10 cellular contexts compared by ENCODE assay signal in the genomic region with DNA sequence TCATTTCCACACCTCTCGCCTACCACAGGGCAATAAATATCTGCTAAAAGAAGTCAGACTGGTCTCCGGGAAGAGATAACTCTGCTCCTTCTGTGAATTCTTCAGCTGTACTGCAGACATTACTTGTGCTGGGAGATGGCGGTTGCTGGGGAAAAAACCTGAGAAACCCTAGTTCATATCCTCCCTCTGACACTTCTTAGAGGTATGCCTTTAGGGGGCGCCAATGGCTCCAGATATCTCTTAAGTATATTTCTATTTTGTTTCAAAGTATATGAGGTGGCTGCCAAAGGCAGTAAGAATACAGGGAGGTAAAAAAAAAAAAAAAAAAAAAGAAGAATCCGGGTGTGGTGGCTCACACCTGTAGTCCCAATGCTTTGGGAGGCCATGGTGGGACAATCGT.
DNase-seq lines count a peak whose midpoint lies in the region; ATAC-seq and TF ChIP-seq lines count a peak whose summit lies in the region.
"Had no signal": no experiment of that assay in that cellular context is flagged by ENCODE, and none has a peak within 500 bp of the region (broad histone marks: within the 10 kb centered on the region; RNA-seq: fewer than 3 reads in every experiment).

No MANE protein-coding gene starts in this region.

- H3K4me1 Mint-ChIP-seq in WTC11 = peaks cover 5% of the 10 kb centered on the region
- H3K4me1 Mint-ChIP-seq: mesothelial cell of epicardium had no signal

- no peak overlapping the region for H3K4me3 Mint-ChIP-seq in WTC11
- H3K4me3 Mint-ChIP-seq: mesothelial cell of epicardium had no signal

- H3K9me3 Mint-ChIP-seq in WTC11 = no peaks in the 10 kb centered on the region
- H3K9me3 Mint-ChIP-seq: mesothelial cell of epicardium had no signal

- ATAC-seq in HCT116 = peak; percentile 69
- peak; percentile 60 for ATAC-seq in WTC11
- ATAC-seq in GM21390 (IDR thresholded peaks at IDR 0.05; ENCODE audit: unreplicated experiment) = no peak
- no peak for ATAC-seq in esophagus mucosa
- ATAC-seq in HG02870 (IDR thresholded peaks at IDR 0.05; ENCODE audit: unreplicated experiment) = no peak

- H3K27ac Mint-ChIP-seq in WTC11 = 0 out of 2 replicates have a peak overlapping the region, but pooled peaks have one; percentile 50
- H3K27ac Mint-ChIP-seq: mesothelial cell of epicardium had no signal

- RAD21 ChIA-PET in HCT116 (lab: Charles Lee; ENCODE audit: low non-redundant PET in 1 of 2, low total read pairs in 2 of 2, uncharacterized antibody in 2 of 2, unreplicated experiment in 2 of 2) = no interaction called here

- no peaks in the 10 kb centered on the region for H3K27me3 ChIP-seq in HCT116 (ENCODE audit: insufficient read depth, low read length)
- H3K27me3 ChIP-seq: BLaER1 had no signal

- no peaks in the 10 kb centered on the region for H3K9me2 ChIP-seq in HCT116 (ENCODE audit: insufficient read depth)

- H3K36me3 ChIP-seq in HCT116 (ENCODE audit: control insufficient read depth in 1 of 2, insufficient read depth in 2 of 2, low read length in 2 of 2) = no peaks in the 10 kb centered on the region

- no peaks in the 10 kb centered on the region for H3K9me3 ChIP-seq in HCT116 (ENCODE audit: control insufficient read depth in 1 of 2, insufficient read depth in 1 of 2, low read depth in 1 of 2, low read length in 2 of 2)
- H3K9me3 ChIP-seq: BLaER1 had no signal

- no peaks in the 10 kb centered on the region for H3K4me1 ChIP-seq in HCT116 (ENCODE audit: control insufficient read depth in 1 of 2, insufficient read depth in 2 of 2, low read length in 2 of 2)

- TF ChIP-seq CTCF in HCT116 (IDR thresholded peaks at IDR 0.05 in 2 of 3, conservative IDR thresholded peaks at IDR 0.05 in 1 of 3; ENCODE audit: borderline replicate concordance in 1 of 3, insufficient read depth in 1 of 3, low read depth in 2 of 3, low read length in 2 of 3) (peak in 2 of 3 experiments; percentile 46 to 51; a peak in 4 of 6 replicates), WTC11 (IDR thresholded peaks at IDR 0.05) (no peak)

- DNase-seq in NCI-H82 (lab: John Stamatoyannopoulos, UW) (peak; percentile 46), NCI-H82 treated with DMSO at 0.1 percent for 48 hours (lab: John Stamatoyannopoulos, UW; ENCODE audit: unreplicated experiment) (no peak), HCT116 (ENCODE audit: low read depth, low spot score) (peak; percentile 28), WTC11 (ENCODE audit: low spot score) (peak; percentile 36), lung microvascular endothelial cell (ENCODE audit: low read depth in 2 of 2) (peak; percentile 48 to 80)

- POLR2A ChIA-PET in HCT116 (lab: Charles Lee) (no interaction called here), WTC11 (lab: Charles Lee) (no interaction called here)

- H3K27me3 Mint-ChIP-seq in WTC11 (ENCODE audit: low read depth) = no peaks in the 10 kb centered on the region

- no peaks in the 10 kb centered on the region for H4K20me1 ChIP-seq in HCT116 (ENCODE audit: insufficient read depth)
- H4K20me1 ChIP-seq: BLaER1 had no signal

- no peak for TF ChIP-seq POLR2A in HCT116 (IDR thresholded peaks at IDR 0.05; ENCODE audit: borderline replicate concordance, extremely low read depth, insufficient read depth, insufficient read length)

- no peak overlapping the region for H2AFZ ChIP-seq in HCT116 (ENCODE audit: low read depth, low read length, poor library complexity, severe bottlenecking)

- no peaks in the 10 kb centered on the region for H3K79me2 ChIP-seq in HCT116 (ENCODE audit: insufficient read depth, low read length)

- TF ChIP-seq RAD21 in HCT116 (IDR thresholded peaks at IDR 0.05; ENCODE audit: low read depth) = peak; percentile 21; the same call in 1 of the 2 replicates

- H3K4me2 ChIP-seq in HCT116 (ENCODE audit: low read length) = no peak overlapping the region
- H3K4me2 ChIP-seq: BLaER1 had no signal

- H3K9ac ChIP-seq in HCT116 (ENCODE audit: low read length) = no peak overlapping the region
- H3K9ac ChIP-seq: BLaER1 had no signal

- no TSS peak for BruUV-seq in HCT116 (replicated peaks; lab: Mats Ljungman, UMichigan)

- H3K36me3 Mint-ChIP-seq in WTC11 = peaks cover 30% of the 10 kb centered on the region
- H3K36me3 Mint-ChIP-seq: mesothelial cell of epicardium had no signal

- no peak overlapping the region for H3K4me3 ChIP-seq in HCT116 (replicated peaks in 1 of 2; ENCODE audit: low read depth in 1 of 2, low read length in 2 of 2)
- H3K4me3 ChIP-seq: BLaER1 had no signal

- no peak overlapping the region for H3K27ac ChIP-seq in HCT116 (ENCODE audit: low read depth, low read length)
- H3K27ac ChIP-seq: BLaER1 had no signal

- intact Hi-C loops in HCT116 (cut with micrococcal nuclease) = no loop called here

- CTCF ChIA-PET in HCT116 (lab: Charles Lee) = no interaction called here
- CTCF ChIA-PET in WTC11 (lab: Charles Lee) = interaction anchor here (1.1 to 3.4 kb wide), 5 partner anchors 10 to 483 kb away, joined by 3 to 13 read pairs (median 4); no protein-coding TSS in a partner anchor

TF ChIP-seq in HCT116, 20 proteins besides CTCF, POLR2A, EP300 and RAD21 (continues in another document):
- TF ChIP-seq ELF1 (IDR thresholded peaks at IDR 0.05; ENCODE audit: borderline replicate concordance, low read depth) (no peak), SRF (IDR thresholded peaks at IDR 0.05; ENCODE audit: low read depth) (no peak), CBX3 (IDR thresholded peaks at IDR 0.05; ENCODE audit: low read depth) (no peak), ZNF274 (IDR thresholded peaks at IDR 0.05; ENCODE audit: low read depth, low read length) (no peak), ZBTB33 (IDR thresholded peaks at IDR 0.05; ENCODE audit: extremely low read depth, insufficient replicate concordance, low read length) (no peak), SIN3A (IDR thresholded peaks at IDR 0.05; ENCODE audit: low read depth) (no peak), TCF7L2 (IDR thresholded peaks at IDR 0.05; ENCODE audit: borderline replicate concordance, extremely low read depth, insufficient read depth, insufficient read length) (no peak), EGR1 (IDR thresholded peaks at IDR 0.05; ENCODE audit: low read depth) (no peak), JUND (IDR thresholded peaks at IDR 0.05) (no peak), EZH2 (IDR thresholded peaks at IDR 0.05) (no peak)
- TF ChIP-seq, protein P1, sequence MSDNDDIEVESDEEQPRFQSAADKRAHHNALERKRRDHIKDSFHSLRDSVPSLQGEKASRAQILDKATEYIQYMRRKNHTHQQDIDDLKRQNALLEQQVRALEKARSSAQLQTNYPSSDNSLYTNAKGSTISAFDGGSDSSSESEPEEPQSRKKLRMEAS (IDR thresholded peaks at IDR 0.05) = no peak

TF ChIP-seq in WTC11, 78 proteins besides CTCF, POLR2A, EP300 and RAD21 (continues in another document):
- TF ChIP-seq NR2C2 (CRISPR knock-in tag; IDR thresholded peaks at IDR 0.05) (no peak), PRRX2 (CRISPR knock-in tag; IDR thresholded peaks at IDR 0.05) (no peak), TEAD4 (CRISPR knock-in tag; IDR thresholded peaks at IDR 0.05) (no peak), PRDM15 (CRISPR knock-in tag; IDR thresholded peaks at IDR 0.05) (no peak), ELF4 (CRISPR knock-in tag; IDR thresholded peaks at IDR 0.05; ENCODE audit: low read depth) (no peak), TCF7 (CRISPR knock-in tag; IDR thresholded peaks at IDR 0.05; ENCODE audit: low read depth) (no peak), ZMAT4 (CRISPR knock-in tag; IDR thresholded peaks at IDR 0.05) (no peak), NR1H2 (CRISPR knock-in tag; IDR thresholded peaks at IDR 0.05) (no peak)
- TF ChIP-seq, protein P2, sequence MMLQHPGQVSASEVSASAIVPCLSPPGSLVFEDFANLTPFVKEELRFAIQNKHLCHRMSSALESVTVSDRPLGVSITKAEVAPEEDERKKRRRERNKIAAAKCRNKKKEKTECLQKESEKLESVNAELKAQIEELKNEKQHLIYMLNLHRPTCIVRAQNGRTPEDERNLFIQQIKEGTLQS (CRISPR knock-in tag; conservative IDR thresholded peaks at IDR 0.05) = no peak
- TF ChIP-seq, protein P3, sequence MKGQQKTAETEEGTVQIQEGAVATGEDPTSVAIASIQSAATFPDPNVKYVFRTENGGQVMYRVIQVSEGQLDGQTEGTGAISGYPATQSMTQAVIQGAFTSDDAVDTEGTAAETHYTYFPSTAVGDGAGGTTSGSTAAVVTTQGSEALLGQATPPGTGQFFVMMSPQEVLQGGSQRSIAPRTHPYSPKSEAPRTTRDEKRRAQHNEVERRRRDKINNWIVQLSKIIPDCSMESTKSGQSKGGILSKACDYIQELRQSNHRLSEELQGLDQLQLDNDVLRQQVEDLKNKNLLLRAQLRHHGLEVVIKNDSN (CRISPR knock-in tag; IDR thresholded peaks at IDR 0.05) = no peak

Comparison
In these comparisons a context has a peak if more than half of its experiments do, and no peak if none do; other contexts are left out.
1. ATAC-seq: peak in HCT116 (single experiment) and WTC11 (single experiment); none in GM21390 (single experiment), esophagus mucosa (single experiment) and HG02870 (single experiment).